Comparison of ENCODE assay signal across 2 cellular contexts in genomic region chr7:125136341-125136740, GRCh38.
TF ChIP-seq lines count a peak whose summit lies in the region.

No MANE protein-coding gene starts in this region.

TF ChIP-seq in Ishikawa, 13 proteins besides CTCF, POLR2A, EP300 and RAD21 (continued from another document):
- no peak for TF ChIP-seq ZBTB7A (IDR thresholded peaks at IDR 0.05; ENCODE audit: low read depth)
- TF ChIP-seq USF1 (IDR thresholded peaks at IDR 0.05): no peak
- no peak for TF ChIP-seq TAF1 (IDR thresholded peaks at IDR 0.05; ENCODE audit: low read depth)
- TF ChIP-seq YY1 (IDR thresholded peaks at IDR 0.05; ENCODE audit: low read depth): no peak
- TF ChIP-seq TEAD4 (IDR thresholded peaks at IDR 0.05): peak; percentile 58
- no peak for TF ChIP-seq CREB1 (IDR thresholded peaks at IDR 0.05; ENCODE audit: low read depth)
- no peak for TF ChIP-seq FOXM1 (IDR thresholded peaks at IDR 0.05; ENCODE audit: borderline replicate concordance, low read depth)
- TF ChIP-seq MAX (IDR thresholded peaks at IDR 0.05): no peak
- no peak for TF ChIP-seq REST (IDR thresholded peaks at IDR 0.05; ENCODE audit: low read depth)
- TF ChIP-seq NFIC (IDR thresholded peaks at IDR 0.05): no peak

TF ChIP-seq in H1, 55 proteins besides CTCF, POLR2A, EP300 and RAD21:
- TF ChIP-seq USF2 (IDR thresholded peaks at IDR 0.05; ENCODE audit: low read length) (no peak), SAP30 (IDR thresholded peaks at IDR 0.05; ENCODE audit: insufficient read depth, insufficient replicate concordance, low read length) (no peak), CEBPB (IDR thresholded peaks at IDR 0.05; ENCODE audit: low read depth, low read length) (peak; percentile 33; the same call in 1 of the 2 replicates)
